Comparison of ENCODE assay signal across 8 cellular contexts in the genomic region with DNA sequence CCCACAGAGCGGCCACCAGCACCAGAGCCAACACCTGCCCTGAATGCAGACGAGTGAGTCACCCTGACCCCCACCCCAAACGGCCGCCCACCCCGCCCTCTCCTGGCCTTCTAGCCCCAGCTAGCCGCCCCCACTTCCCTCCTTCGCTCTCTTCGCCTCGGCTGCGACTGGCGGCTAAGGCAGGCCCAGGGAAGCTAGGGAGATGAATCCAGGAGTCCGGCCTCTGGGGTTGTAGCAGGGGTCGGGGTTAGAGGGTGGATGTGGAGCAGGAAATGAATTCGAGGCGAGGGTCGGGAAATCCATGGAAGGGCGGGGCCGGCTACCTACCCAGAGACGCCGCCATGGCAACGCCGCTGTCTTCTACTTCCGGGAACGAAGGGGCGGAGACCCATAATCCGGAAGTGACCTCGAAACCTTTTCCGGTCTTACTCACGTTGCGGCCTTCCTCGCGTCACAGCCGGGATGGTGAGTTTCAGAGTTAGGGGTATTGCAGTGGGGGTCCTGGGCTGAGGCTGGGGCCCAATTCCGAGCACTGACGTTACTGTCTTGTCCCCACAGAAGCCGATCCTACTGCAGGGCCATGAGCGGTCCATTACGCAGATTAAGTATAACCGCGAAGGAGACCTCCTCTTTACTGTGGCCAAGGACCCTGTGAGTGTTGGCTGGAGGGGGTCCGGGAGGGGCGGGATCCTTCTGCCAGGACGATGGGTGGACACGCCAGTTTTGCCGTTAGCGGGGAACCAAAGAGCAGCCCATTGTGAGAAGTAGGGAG. TPM values are rescaled to one million over a fixed set of nuclear protein-coding genes. Genes with fewer than 3 reads are reported as not detected.
A peak's percentile ranks its signal among the peaks of the same experiment; 100 is the strongest.
DNase-seq lines count a peak whose midpoint lies in the region; ATAC-seq and TF ChIP-seq lines count a peak whose summit lies in the region.

A gene (plus strand): TSS at position 428 of the 772 bp plus-strand sequence. CDS start 35 bp downstream, at position 463.
A gene (minus strand): TSS at position 374 of the 772 bp plus-strand sequence. CDS start 31 bp downstream, at position 343.

- ATAC-seq in HG02798 (IDR thresholded peaks at IDR 0.05; ENCODE audit: poor library complexity, unreplicated experiment) (peak; percentile 95), left cardiac atrium (peak; percentile 97), upper lobe of left lung (ENCODE audit: low FRiP score in 2 of 2) (peak; percentile 95 to 98)

- peaks cover 24% of the 10 kb centered on the region for H3K4me1 Mint-ChIP-seq in T-helper 1 cell treated with Interleukin-12 subunit alpha and Interleukin-12 subunit beta and Interleukin-4 antibody, amounts not matched to agents 30 μg/mL and 1 μg/mL, for 36 hours (ENCODE audit: low read depth)

- H3K27ac ChIP-seq in upper lobe of left lung: peak within 1 kb of the TSS; percentile 89 to 97 (median 92)

- H3K9me3 Mint-ChIP-seq in T-helper 1 cell treated with Interleukin-12 subunit alpha and Interleukin-12 subunit beta and Interleukin-4 antibody, amounts not matched to agents 30 μg/mL and 1 μg/mL, for 36 hours: no peaks in the 10 kb centered on the region

- TF ChIP-seq EP300 in upper lobe of left lung (IDR thresholded peaks at IDR 0.05): peak in 1 of 4 donors; percentile 74

- TF ChIP-seq CTCF in GM12875 (IDR thresholded peaks at IDR 0.05; ENCODE audit: borderline replicate concordance, insufficient read depth, low read depth, low read length): no peak
- TF ChIP-seq CTCF in upper lobe of left lung (IDR thresholded peaks at IDR 0.05): no peak

- peak within 1 kb of the TSS; percentile 95 for H3K27ac Mint-ChIP-seq in T-helper 1 cell treated with Interleukin-12 subunit alpha and Interleukin-12 subunit beta and Interleukin-4 antibody, amounts not matched to agents 30 μg/mL and 1 μg/mL, for 36 hours

- H3K36me3 ChIP-seq in upper lobe of left lung: peaks cover 9 to 51% (median 37%) of the 10 kb centered on the region in 4 donors

- peak within 1 kb of the TSS; percentile 95 for H3K4me3 Mint-ChIP-seq in T-helper 1 cell treated with Interleukin-12 subunit alpha and Interleukin-12 subunit beta and Interleukin-4 antibody, amounts not matched to agents 30 μg/mL and 1 μg/mL, for 36 hours

- peak in 3 of 4 donors; percentile 62 to 81 (median 62) for TF ChIP-seq POLR2A in upper lobe of left lung (IDR thresholded peaks at IDR 0.05)

- no peaks in the 10 kb centered on the region for H3K9me3 ChIP-seq in upper lobe of left lung

- intact Hi-C loops in left cardiac atrium (cut with DNase I) (no loop called here), posterior vena cava (cut with DNase I) (no loop called here)

- peaks cover 19 to 33% (median 29%) of the 10 kb centered on the region in 4 donors for H3K4me1 ChIP-seq in upper lobe of left lung

- H3K27me3 ChIP-seq in upper lobe of left lung: no peaks in the 10 kb centered on the region

- peak within 1 kb of the TSS; percentile 93 for H3K4me3 ChIP-seq in GM12875 (ENCODE audit: low read depth, low read length)
- peak within 1 kb of the TSS; percentile 83 to 93 (median 88) for H3K4me3 ChIP-seq in upper lobe of left lung

- H3K27me3 Mint-ChIP-seq in T-helper 1 cell treated with Interleukin-12 subunit alpha and Interleukin-12 subunit beta and Interleukin-4 antibody, amounts not matched to agents 30 μg/mL and 1 μg/mL, for 36 hours (ENCODE audit: low read depth): no peaks in the 10 kb centered on the region

- DNase-seq in NCI-H146 treated with DMSO at 0.1 percent for 48 hours (lab: John Stamatoyannopoulos, UW; ENCODE audit: unreplicated experiment) (peak; percentile 61), amniotic stem cell (lab: John Stamatoyannopoulos, UW) (peak; percentile 96), left cardiac atrium (peak; percentile 94), posterior vena cava (ENCODE audit: low spot score) (peak; percentile 98), upper lobe of left lung (peak; percentile 87 to 96)

- WGBS in upper lobe of left lung, 2 donors: 0 to 1% methylated on average over 33 to 43 of the region's 46 CpGs

- peaks cover 18% of the 10 kb centered on the region for H3K36me3 Mint-ChIP-seq in T-helper 1 cell treated with Interleukin-12 subunit alpha and Interleukin-12 subunit beta and Interleukin-4 antibody, amounts not matched to agents 30 μg/mL and 1 μg/mL, for 36 hours (ENCODE audit: low read depth)

RNA-seq across cellular contexts. Expression of the first gene that starts in this region (rescaled TPM):
- total RNA-seq in left cardiac atrium (100 to 1,000 TPM in 1 of 2 donors, 10 to 100 TPM in 1; 95.1 to 110 TPM), posterior vena cava (100 to 1,000 TPM; 117 to 131 TPM), upper lobe of left lung (100 to 1,000 TPM in 4 of 6 donors, 10 to 100 TPM in 2; 62.9 to 173 (median 109) TPM)

RNA-seq across cellular contexts. Expression of the second gene that starts in this region (rescaled TPM):
- total RNA-seq in left cardiac atrium (1 to 10 TPM; 8.8 to 9.9 TPM), posterior vena cava (10 to 100 TPM; 12.7 to 15.9 TPM), upper lobe of left lung (10 to 100 TPM; 14.9 to 62.9 (median 21.1) TPM)

Comparison
In these comparisons a context has a peak if more than half of its experiments do, and no peak if none do; other contexts are left out.
1. Peak in every context shown above with its lines: DNase-seq, ATAC-seq, H3K4me3 ChIP-seq and H3K27ac ChIP-seq.